Comparison of ENCODE assay signal across 34 cellular contexts in genomic region chr4:21775703-21776102, GRCh38.
"Had no signal": no experiment of that assay in that cellular context is flagged by ENCODE, and none has a peak within 500 bp of the region (broad histone marks: within the 10 kb centered on the region; RNA-seq: fewer than 3 reads in every experiment).

No MANE protein-coding gene starts in this region.

- H3K4me3 ChIP-seq: adrenal gland, body of pancreas, breast epithelium had no signal

- H3K9me3 ChIP-seq: adrenal gland, body of pancreas had no signal

- H3K4me3 Mint-ChIP-seq: activated CD4-positive, alpha-beta memory T cell treated with anti-CD3 and anti-CD28 coated beads, Interleukin-2, amount 10 ng/mL, durations not matched to agents 7 days and 5 days; activated CD4-positive, alpha-beta T cell treated with anti-CD3 and anti-CD28 coated beads for 36 hours; activated CD4-positive, alpha-beta T cell treated with anti-CD3 and anti-CD28 coated beads, Interleukin-2, amount 10 ng/mL, durations not matched to agents 7 days and 5 days; activated CD8-positive, alpha-beta memory T cell treated with anti-CD3 and anti-CD28 coated beads, Interleukin-2, amount 10 ng/mL, durations not matched to agents 7 days and 5 days; activated CD8-positive, alpha-beta T cell treated with anti-CD3 and anti-CD28 coated beads, Interleukin-2, amount 10 ng/mL, durations not matched to agents 7 days and 5 days; activated naive CD4-positive, alpha-beta T cell treated with anti-CD3 and anti-CD28 coated beads for 36 hours; activated naive CD8-positive, alpha-beta T cell treated with anti-CD3 and anti-CD28 coated beads for 36 hours; activated T-cell treated with anti-CD3 and anti-CD28 coated beads, Interleukin-2, amount 50 U/mL, for 24 hours; T-helper 1 cell treated with Interleukin-12 subunit alpha and Interleukin-12 subunit beta and Interleukin-4 antibody, amounts not matched to agents 30 μg/mL and 1 μg/mL, for 36 hours; T-helper 2 cell treated with Interferon-gamma antibody and Interleukin-4, amounts not matched to agents 5 μg/mL and 100 μg/mL, for 36 hours had no signal

- H3K27ac ChIP-seq: adrenal gland, body of pancreas, brain microvascular endothelial cell, breast epithelium, VCaP had no signal

- H3K4me1 Mint-ChIP-seq: activated CD4-positive, alpha-beta memory T cell treated with anti-CD3 and anti-CD28 coated beads, Interleukin-2, amount 10 ng/mL, durations not matched to agents 7 days and 5 days; activated CD4-positive, alpha-beta T cell treated with anti-CD3 and anti-CD28 coated beads for 36 hours; activated CD4-positive, alpha-beta T cell treated with anti-CD3 and anti-CD28 coated beads, Interleukin-2, amount 10 ng/mL, durations not matched to agents 7 days and 5 days; activated CD8-positive, alpha-beta memory T cell treated with anti-CD3 and anti-CD28 coated beads, Interleukin-2, amount 10 ng/mL, durations not matched to agents 7 days and 5 days; activated naive CD8-positive, alpha-beta T cell treated with anti-CD3 and anti-CD28 coated beads for 36 hours had no signal

- H3K27me3 ChIP-seq: adrenal gland, body of pancreas, brain microvascular endothelial cell had no signal

- H3K27me3 Mint-ChIP-seq: activated CD4-positive, alpha-beta memory T cell treated with anti-CD3 and anti-CD28 coated beads, Interleukin-2, amount 10 ng/mL, durations not matched to agents 7 days and 5 days; activated CD8-positive, alpha-beta memory T cell treated with anti-CD3 and anti-CD28 coated beads, Interleukin-2, amount 10 ng/mL, durations not matched to agents 7 days and 5 days had no signal

- H3K4me1 ChIP-seq: adrenal gland, body of pancreas, breast epithelium had no signal

- H3K27ac Mint-ChIP-seq: activated CD4-positive, alpha-beta memory T cell treated with anti-CD3 and anti-CD28 coated beads, Interleukin-2, amount 10 ng/mL, durations not matched to agents 7 days and 5 days; activated CD4-positive, alpha-beta T cell treated with anti-CD3 and anti-CD28 coated beads for 36 hours; activated CD4-positive, alpha-beta T cell treated with anti-CD3 and anti-CD28 coated beads, Interleukin-2, amount 10 ng/mL, durations not matched to agents 7 days and 5 days; activated CD8-positive, alpha-beta memory T cell treated with anti-CD3 and anti-CD28 coated beads, Interleukin-2, amount 10 ng/mL, durations not matched to agents 7 days and 5 days; activated CD8-positive, alpha-beta T cell treated with anti-CD3 and anti-CD28 coated beads, Interleukin-2, amount 10 ng/mL, durations not matched to agents 7 days and 5 days; activated naive CD4-positive, alpha-beta T cell treated with anti-CD3 and anti-CD28 coated beads for 36 hours; activated naive CD4-positive, alpha-beta T cell treated with anti-CD3 and anti-CD28 coated beads, Interleukin-2, amount 50 U/mL, for 72 hours; activated naive CD8-positive, alpha-beta T cell treated with anti-CD3 and anti-CD28 coated beads for 36 hours; activated T-cell treated with anti-CD3 and anti-CD28 coated beads, Interleukin-2, amount 50 U/mL, for 24 hours; activated T-helper 2 cell treated with anti-CD3 and anti-CD28 coated beads, Interferon-gamma antibody, Interleukin-2, Interleukin-4, amounts not matched to agents 10 μg/mL and 5 μg/mL and 100 μg/mL, durations not matched to agents 14 hours and 24 hours and 36 hours; T-helper 1 cell treated with Interleukin-12 subunit alpha and Interleukin-12 subunit beta and Interleukin-4 antibody, amounts not matched to agents 30 μg/mL and 1 μg/mL, for 36 hours; T-helper 2 cell treated with Interferon-gamma antibody and Interleukin-4, amounts not matched to agents 5 μg/mL and 100 μg/mL, for 36 hours had no signal

- DNase-seq: activated CD4-positive, alpha-beta memory T cell treated with anti-CD3 and anti-CD28 coated beads, Interleukin-2, amount 10 ng/mL, durations not matched to agents 7 days and 5 days; activated CD4-positive, alpha-beta T cell treated with anti-CD3 and anti-CD28 coated beads for 1 hour; activated CD4-positive, alpha-beta T cell treated with anti-CD3 and anti-CD28 coated beads for 36 hours; activated CD4-positive, alpha-beta T cell treated with anti-CD3 and anti-CD28 coated beads for 48 hours; activated CD4-positive, alpha-beta T cell treated with anti-CD3 and anti-CD28 coated beads, Interleukin-2, amount 10 ng/mL, durations not matched to agents 7 days and 5 days; activated CD4-positive, alpha-beta T cell treated with anti-CD3 and anti-CD28 coated beads, Interleukin-2, amount 50 U/mL, for 48 hours; activated CD4-positive, CD25-positive, alpha-beta regulatory T cell; activated CD8-positive, alpha-beta memory T cell treated with anti-CD3 and anti-CD28 coated beads for 24 hours; activated CD8-positive, alpha-beta memory T cell treated with anti-CD3 and anti-CD28 coated beads, Interleukin-2, amount 10 ng/mL, durations not matched to agents 7 days and 5 days; activated CD8-positive, alpha-beta memory T cell treated with anti-CD3 and anti-CD28 coated beads, Interleukin-2, amount 50 U/mL, for 48 hours; activated CD8-positive, alpha-beta T cell treated with anti-CD3 and anti-CD28 coated beads, Interleukin-2, amount 10 ng/mL, durations not matched to agents 7 days and 5 days; activated effector memory CD4-positive, alpha-beta T cell treated with Interleukin-2 at 50 U/mL for 16 hours; activated gamma-delta T cell; activated naive CD4-positive, alpha-beta T cell treated with anti-CD3 and anti-CD28 coated beads for 36 hours; activated naive CD4-positive, alpha-beta T cell treated with anti-CD3 and anti-CD28 coated beads, Interleukin-2, amount 50 U/mL, for 16 hours; activated naive CD8-positive, alpha-beta T cell treated with anti-CD3 and anti-CD28 coated beads for 36 hours; activated T-cell treated with anti-CD3 and anti-CD28 coated beads, Interleukin-2, amount 50 U/mL, for 24 hours; activated T-cell treated with anti-CD3 and anti-CD28 coated beads, Interleukin-2, amount 50 U/mL, for 48 hours; adrenal gland; amniotic stem cell; aorta; body of pancreas; brain microvascular endothelial cell; central memory CD4-positive, alpha-beta T cell; T-helper 1 cell; T-helper 2 cell; T-helper 9 cell had no signal

- ATAC-seq: activated CD4-positive, alpha-beta T cell treated with anti-CD3 and anti-CD28 coated beads for 36 hours; activated CD4-positive, CD25-positive, alpha-beta regulatory T cell treated with anti-CD3 and anti-CD28 coated beads, Interleukin-2, amount 50 U/mL, for 24 hours; activated CD8-positive, alpha-beta memory T cell treated with anti-CD3 and anti-CD28 coated beads, Interleukin-2, amount 10 ng/mL, durations not matched to agents 7 days and 5 days; activated CD8-positive, alpha-beta T cell treated with anti-CD3 and anti-CD28 coated beads, Interleukin-2, amount 10 ng/mL, durations not matched to agents 7 days and 5 days; activated naive CD4-positive, alpha-beta T cell treated with anti-CD3 and anti-CD28 coated beads, Interleukin-2, amount 50 U/mL, for 72 hours; body of pancreas had no signal

- H3K36me3 ChIP-seq: adrenal gland, brain microvascular endothelial cell, breast epithelium had no signal

- H3K9me3 Mint-ChIP-seq: activated CD4-positive, alpha-beta memory T cell treated with anti-CD3 and anti-CD28 coated beads, Interleukin-2, amount 10 ng/mL, durations not matched to agents 7 days and 5 days; activated CD4-positive, alpha-beta T cell treated with anti-CD3 and anti-CD28 coated beads, Interleukin-2, amount 10 ng/mL, durations not matched to agents 7 days and 5 days; activated naive CD4-positive, alpha-beta T cell treated with anti-CD3 and anti-CD28 coated beads for 36 hours; activated T-cell treated with anti-CD3 and anti-CD28 coated beads, Interleukin-2, amount 50 U/mL, for 24 hours; activated T-helper 2 cell treated with anti-CD3 and anti-CD28 coated beads, Interferon-gamma antibody, Interleukin-2, Interleukin-4, amounts not matched to agents 10 μg/mL and 5 μg/mL and 100 μg/mL, durations not matched to agents 14 hours and 24 hours and 36 hours had no signal

- H3K36me3 Mint-ChIP-seq: activated CD8-positive, alpha-beta memory T cell treated with anti-CD3 and anti-CD28 coated beads, Interleukin-2, amount 10 ng/mL, durations not matched to agents 7 days and 5 days; activated naive CD4-positive, alpha-beta T cell treated with anti-CD3 and anti-CD28 coated beads, Interleukin-2, amount 50 U/mL, for 72 hours; activated naive CD8-positive, alpha-beta T cell treated with anti-CD3 and anti-CD28 coated beads for 36 hours had no signal
